ENCODE assay signal across 8 cellular contexts in the genomic region with DNA sequence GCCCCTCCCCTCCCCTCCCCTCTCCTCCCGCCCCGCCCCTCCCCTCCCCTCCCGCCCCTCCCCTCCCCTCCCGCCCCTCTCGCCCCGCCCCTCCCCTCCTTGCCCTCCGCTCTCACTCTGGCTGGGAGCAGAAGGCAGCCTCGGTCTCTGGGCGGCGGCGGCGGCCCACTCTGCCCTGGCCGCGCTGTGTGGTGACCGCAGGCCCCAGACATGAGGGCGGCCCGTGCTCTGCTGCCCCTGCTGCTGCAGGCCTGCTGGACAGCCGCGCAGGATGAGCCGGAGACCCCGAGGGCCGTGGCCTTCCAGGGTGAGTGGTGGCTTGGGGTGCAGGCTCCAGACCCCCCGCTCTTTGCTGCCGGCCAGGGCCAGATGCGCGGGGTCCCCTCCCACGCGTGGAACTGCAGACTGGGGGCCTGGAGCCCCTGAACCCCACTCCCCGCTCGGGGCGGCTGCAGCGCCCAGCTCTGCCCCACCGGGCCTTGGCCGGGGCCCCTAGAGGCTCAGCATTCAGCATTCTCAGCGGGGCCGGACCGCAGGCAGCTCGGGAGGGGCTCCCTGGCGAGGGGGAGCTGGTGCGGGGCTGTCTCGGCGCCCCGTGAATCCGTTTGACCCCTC. TPM values are rescaled to one million over a fixed set of nuclear protein-coding genes. Genes with fewer than 3 reads are reported as not detected.
DNase-seq lines count a peak whose midpoint lies in the region; ATAC-seq, FAIRE-seq and TF ChIP-seq lines count a peak whose summit lies in the region.

A gene with protein sequence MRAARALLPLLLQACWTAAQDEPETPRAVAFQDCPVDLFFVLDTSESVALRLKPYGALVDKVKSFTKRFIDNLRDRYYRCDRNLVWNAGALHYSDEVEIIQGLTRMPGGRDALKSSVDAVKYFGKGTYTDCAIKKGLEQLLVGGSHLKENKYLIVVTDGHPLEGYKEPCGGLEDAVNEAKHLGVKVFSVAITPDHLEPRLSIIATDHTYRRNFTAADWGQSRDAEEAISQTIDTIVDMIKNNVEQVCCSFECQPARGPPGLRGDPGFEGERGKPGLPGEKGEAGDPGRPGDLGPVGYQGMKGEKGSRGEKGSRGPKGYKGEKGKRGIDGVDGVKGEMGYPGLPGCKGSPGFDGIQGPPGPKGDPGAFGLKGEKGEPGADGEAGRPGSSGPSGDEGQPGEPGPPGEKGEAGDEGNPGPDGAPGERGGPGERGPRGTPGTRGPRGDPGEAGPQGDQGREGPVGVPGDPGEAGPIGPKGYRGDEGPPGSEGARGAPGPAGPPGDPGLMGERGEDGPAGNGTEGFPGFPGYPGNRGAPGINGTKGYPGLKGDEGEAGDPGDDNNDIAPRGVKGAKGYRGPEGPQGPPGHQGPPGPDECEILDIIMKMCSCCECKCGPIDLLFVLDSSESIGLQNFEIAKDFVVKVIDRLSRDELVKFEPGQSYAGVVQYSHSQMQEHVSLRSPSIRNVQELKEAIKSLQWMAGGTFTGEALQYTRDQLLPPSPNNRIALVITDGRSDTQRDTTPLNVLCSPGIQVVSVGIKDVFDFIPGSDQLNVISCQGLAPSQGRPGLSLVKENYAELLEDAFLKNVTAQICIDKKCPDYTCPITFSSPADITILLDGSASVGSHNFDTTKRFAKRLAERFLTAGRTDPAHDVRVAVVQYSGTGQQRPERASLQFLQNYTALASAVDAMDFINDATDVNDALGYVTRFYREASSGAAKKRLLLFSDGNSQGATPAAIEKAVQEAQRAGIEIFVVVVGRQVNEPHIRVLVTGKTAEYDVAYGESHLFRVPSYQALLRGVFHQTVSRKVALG (plus strand): TSS at position 130 of the 615 bp plus-strand sequence. CDS start 81 bp downstream, at position 211.

- TF ChIP-seq CTCF in GM12864 (IDR thresholded peaks at IDR 0.05; ENCODE audit: low read depth, low read length, missing control alignments) = no peak
- TF ChIP-seq CTCF in cardiac muscle cell (IDR thresholded peaks at IDR 0.05; ENCODE audit: low read depth, low read length) = no peak
- no peak for TF ChIP-seq CTCF in ovary (IDR thresholded peaks at IDR 0.05)

- H3K36me3 ChIP-seq in cardiac muscle cell (peaks cover 10% of the 10 kb centered on the region), ovary (no peaks in the 10 kb centered on the region)

- H3K4me3 ChIP-seq in GM12864 (ENCODE audit: low read depth, low read length) = peak within 1 kb of the TSS; percentile 3; the same call in 1 of the 2 replicates
- H3K4me3 ChIP-seq in cardiac muscle cell = peak within 1 kb of the TSS; percentile 68
- H3K4me3 ChIP-seq in ovary = peak within 1 kb of the TSS; percentile 99

- H3K4me1 ChIP-seq in cardiac muscle cell (ENCODE audit: low read depth) = no peaks in the 10 kb centered on the region
- H3K4me1 ChIP-seq in ovary (ENCODE audit: insufficient read depth) = peaks cover 13% of the 10 kb centered on the region

- no peak for FAIRE-seq in GM19239 (lab: Jason Lieb, UNC)

- intact Hi-C loops in ovary (cut with DNase I) = loop anchor here in 2 of 4 donors (5.0 kb wide), 2 partner anchors 41 to 56 kb away; no protein-coding TSS in a partner anchor

- H3K27ac ChIP-seq in adipose tissue (ENCODE audit: low read depth, low read length) (no peak within 1 kb of the TSS), cardiac muscle cell (peak within 1 kb of the TSS; percentile 64), ovary (peak within 1 kb of the TSS; percentile 65 to 74)

- H3K9me3 ChIP-seq in cardiac muscle cell (ENCODE audit: low read depth) (no peaks in the 10 kb centered on the region), ovary (no peaks in the 10 kb centered on the region)

- no peak for TF ChIP-seq EP300 in ovary (IDR thresholded peaks at IDR 0.05)

- WGBS in adipose tissue, 3 donors = 0 to 1% (median 1%) methylated on average over 23 to 32 of the region's 44 CpGs
- WGBS in ovary, 3 donors = 0 to 1% (median 1%) methylated on average over 27 to 37 of the region's 44 CpGs

- ATAC-seq in GM19328 (IDR thresholded peaks at IDR 0.05; ENCODE audit: unreplicated experiment) = no peak

- TF ChIP-seq POLR2A in ovary (IDR thresholded peaks at IDR 0.05) = peak; percentile 66

- H3K27me3 ChIP-seq in cardiac muscle cell = no peaks in the 10 kb centered on the region
- no peaks in the 10 kb centered on the region for H3K27me3 ChIP-seq in ovary

- DNase-seq in GM12864 (ENCODE audit: low read depth) = no peak
- peak; percentile 66 for DNase-seq in NCI-H2227 (lab: John Stamatoyannopoulos, UW; ENCODE audit: unreplicated experiment)
- peak; percentile 80 to 85 for DNase-seq in cardiac muscle cell (ENCODE audit: low read depth in 1 of 2, low spot score in 1 of 2)
- peak; percentile 78 to 87 (median 83) for DNase-seq in ovary
- no peak for DNase-seq in GM19239 (ENCODE audit: insufficient read length, low spot score)
- DNase-seq in NCI-H2081 (lab: John Stamatoyannopoulos, UW) = no peak

RNA-seq across cellular contexts. Expression of the gene that starts here (rescaled TPM):
- polyA plus RNA-seq in adipose tissue = 100 to 1,000 TPM in 2 of 3 donors, 10 to 100 TPM in 1; 74.2 to 471 (median 345) TPM
- total RNA-seq in cardiac muscle cell = 499 and 605 TPM in 2 replicates
- 245 and 279 TPM in 2 replicates for polyA plus RNA-seq in cardiac muscle cell
- 100 to 1,000 TPM; 389 to 779 (median 731) TPM for total RNA-seq in ovary
- 100 to 1,000 TPM; 112 to 905 TPM for polyA plus RNA-seq in ovary

Comparison
In these comparisons a context has a peak if more than half of its experiments do, and no peak if none do; other contexts are left out.
1. DNase-seq: peak in NCI-H2227 (single experiment), cardiac muscle cell (2 of 2) and ovary (5 of 5); none in GM12864 (single experiment), GM19239 (single experiment) and NCI-H2081 (0 of 2).
2. H3K4me3 ChIP-seq: peak in every context shown above with its lines; median percentile 99 in ovary; 68 in cardiac muscle cell; 3 in GM12864.